In genomic region chr14:104405566-104406226, GRCh38 we compare ENCODE assay signal across 17 cellular contexts.
"Had no signal": no experiment of that assay in that cellular context is flagged by ENCODE, and none has a peak within 500 bp of the region (broad histone marks: within the 10 kb centered on the region; RNA-seq: fewer than 3 reads in every experiment).

No MANE protein-coding gene starts in this region.

- H3K4me1 Mint-ChIP-seq: activated naive CD4-positive, alpha-beta T cell treated with anti-CD3 and anti-CD28 coated beads, Interleukin-2, amount 10 ng/mL, durations not matched to agents 7 days and 5 days had no signal

- H3K27me3 ChIP-seq: ovary, thyroid gland had no signal

- H3K4me1 ChIP-seq: heart left ventricle, psoas muscle, thyroid gland had no signal

- ATAC-seq: heart left ventricle; left colon; naive thymus-derived CD8-positive, alpha-beta T cell; psoas muscle; right cardiac atrium; stimulated activated naive CD8-positive, alpha-beta T cell treated with anti-CD3 and anti-CD28 coated beads, Interleukin-15, Interleukin-2, amounts not matched to agents 100 U/mL and 50 U/mL, for 24 hours; WTC11 had no signal

- H3K36me3 ChIP-seq: heart left ventricle, ovary, thyroid gland had no signal

- DNase-seq: activated CD4-positive, alpha-beta T cell treated with anti-CD3 and anti-CD28 coated beads, Interleukin-2, amount 50 U/mL, for 4 hours; activated naive CD4-positive, alpha-beta T cell treated with anti-CD3 and anti-CD28 coated beads, Interleukin-2, amount 10 ng/mL, durations not matched to agents 7 days and 5 days; amygdala; heart left ventricle; left colon; psoas muscle; right cardiac atrium; stimulated activated CD4-positive, alpha-beta T cell treated with anti-CD3 and anti-CD28 coated beads, Interleukin-4, amount 100 ng/mL, for 24 hours; stimulated activated naive CD8-positive, alpha-beta T cell treated with anti-CD3 and anti-CD28 coated beads, Interleukin-15, Interleukin-2, amounts not matched to agents 100 U/mL and 50 U/mL, for 24 hours; T-helper 1 cell; T-helper 9 cell; thyroid gland had no signal

- H3K9me3 ChIP-seq: ovary, thyroid gland had no signal

- H3K27ac ChIP-seq: coronary artery, epithelial cell of prostate, heart left ventricle, ovary, psoas muscle, thyroid gland had no signal

- H3K4me3 ChIP-seq: coronary artery, heart left ventricle, ovary, psoas muscle, thyroid gland had no signal

- H3K27ac Mint-ChIP-seq: activated naive CD4-positive, alpha-beta T cell treated with anti-CD3 and anti-CD28 coated beads, Interleukin-2, amount 10 ng/mL, durations not matched to agents 7 days and 5 days; WTC11 had no signal

- H3K4me3 Mint-ChIP-seq: activated naive CD4-positive, alpha-beta T cell treated with anti-CD3 and anti-CD28 coated beads, Interleukin-2, amount 10 ng/mL, durations not matched to agents 7 days and 5 days; naive thymus-derived CD8-positive, alpha-beta T cell; WTC11 had no signal
